In the genomic region with DNA sequence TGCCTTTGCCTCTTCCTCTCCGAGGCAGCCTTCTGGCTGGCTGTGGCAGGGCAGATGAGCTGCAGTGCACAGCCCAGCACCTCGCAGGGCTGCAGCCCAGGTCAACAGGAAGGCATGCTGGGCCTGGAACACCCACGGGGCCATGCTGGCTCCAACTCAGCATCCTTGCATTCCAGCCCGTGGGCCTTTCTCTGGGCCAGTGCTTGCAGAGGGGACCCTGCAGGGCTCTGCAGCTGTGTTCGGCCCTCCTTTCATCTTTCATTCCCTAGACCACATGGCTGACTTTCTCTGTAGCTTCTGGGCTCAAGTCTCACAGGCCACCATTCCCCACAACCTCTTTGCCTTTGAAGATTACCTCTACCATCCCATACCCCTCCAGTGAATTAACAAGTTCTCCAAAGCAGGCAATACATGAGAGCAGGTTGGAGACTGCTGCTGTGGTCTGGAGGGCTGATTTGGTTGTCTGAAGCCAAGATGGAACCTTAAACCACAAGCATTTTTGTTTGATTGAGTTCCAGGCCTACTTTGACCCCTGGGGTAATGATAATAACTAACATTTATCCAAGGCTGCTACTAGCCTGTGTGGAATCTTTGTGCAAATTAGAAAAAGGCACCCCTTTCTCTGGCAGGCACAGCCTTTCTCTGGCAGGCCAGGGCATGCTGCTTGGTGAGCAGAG, we compare ENCODE assay signal across 20 cellular contexts. TPM values are rescaled to one million over a fixed set of nuclear protein-coding genes. Genes with fewer than 3 reads are reported as not detected.
"Had no signal": no experiment of that assay in that cellular context is flagged by ENCODE, and none has a peak within 500 bp of the region (broad histone marks: within the 10 kb centered on the region; RNA-seq: fewer than 3 reads in every experiment).

No MANE protein-coding gene starts in this region.

- H3K4me2 ChIP-seq: hepatocyte had no signal

- DNase-seq: activated CD4-positive, alpha-beta T cell treated with anti-CD3 and anti-CD28 coated beads for 4 hours; activated CD8-positive, alpha-beta T cell treated with anti-CD3 and anti-CD28 coated beads for 36 hours; activated gamma-delta T cell; activated T-cell treated with anti-CD3 and anti-CD28 coated beads, Interleukin-2, amount 50 U/mL, for 72 hours; kidney; naive B cell; small intestine; stomach; T-helper 2 cell; testis; upper lobe of left lung had no signal

- H3K27ac Mint-ChIP-seq: activated CD8-positive, alpha-beta T cell treated with anti-CD3 and anti-CD28 coated beads for 36 hours; activated naive CD4-positive, alpha-beta T cell treated with anti-CD3 and anti-CD28 coated beads, Interleukin-2, amount 50 U/mL, for 72 hours; activated T-cell treated with anti-CD3 and anti-CD28 coated beads, Interleukin-2, amount 50 U/mL, for 72 hours; WTC11 had no signal

- H3K36me3 Mint-ChIP-seq: activated naive CD4-positive, alpha-beta T cell treated with anti-CD3 and anti-CD28 coated beads, Interleukin-2, amount 50 U/mL, for 72 hours had no signal

- H3K27ac ChIP-seq: hepatocyte, neutrophil, stomach, testis had no signal

- H3K4me3 ChIP-seq: hepatocyte, left lung, stomach, testis, upper lobe of left lung had no signal

- H3K9me3 ChIP-seq: left lung, neutrophil, stomach, testis, upper lobe of left lung had no signal

- H3K4me3 Mint-ChIP-seq: activated CD8-positive, alpha-beta T cell treated with anti-CD3 and anti-CD28 coated beads for 36 hours; activated T-cell treated with anti-CD3 and anti-CD28 coated beads, Interleukin-2, amount 50 U/mL, for 72 hours; naive B cell; WTC11 had no signal

- ATAC-seq: activated CD8-positive, alpha-beta T cell treated with anti-CD3 and anti-CD28 coated beads for 36 hours; activated naive CD4-positive, alpha-beta T cell treated with anti-CD3 and anti-CD28 coated beads, Interleukin-2, amount 50 U/mL, for 72 hours; activated T-cell treated with anti-CD3 and anti-CD28 coated beads, Interleukin-2, amount 50 U/mL, for 72 hours; esophagus mucosa; left lung; WTC11 had no signal

- H3K27me3 ChIP-seq: hepatocyte, left lung, stomach, testis, upper lobe of left lung had no signal

- H2AFZ ChIP-seq: hepatocyte had no signal

- H3K27me3 Mint-ChIP-seq: activated CD8-positive, alpha-beta T cell treated with anti-CD3 and anti-CD28 coated beads for 36 hours had no signal

- H3K9me3 Mint-ChIP-seq: activated CD8-positive, alpha-beta T cell treated with anti-CD3 and anti-CD28 coated beads for 36 hours; activated naive CD4-positive, alpha-beta T cell treated with anti-CD3 and anti-CD28 coated beads, Interleukin-2, amount 50 U/mL, for 72 hours; activated T-cell treated with anti-CD3 and anti-CD28 coated beads, Interleukin-2, amount 50 U/mL, for 72 hours; naive B cell; WTC11 had no signal

RNA-seq across cellular contexts. Expression of gene THPO, which starts 34.7 kb away (rescaled TPM):
- total RNA-seq: activated CD8-positive, alpha-beta T cell treated with anti-CD3 and anti-CD28 coated beads for 36 hours; activated naive CD4-positive, alpha-beta T cell treated with anti-CD3 and anti-CD28 coated beads, Interleukin-2, amount 50 U/mL, for 72 hours; activated T-cell treated with anti-CD3 and anti-CD28 coated beads, Interleukin-2, amount 50 U/mL, for 72 hours; bronchial epithelial cell; esophagus mucosa; mammary epithelial cell; mononuclear cell; stomach had no signal
- polyA plus RNA-seq: mammary epithelial cell had no signal
